Comparison of ENCODE assay signal across 26 cellular contexts in genomic region chr15:36898522-36899126, GRCh38.
A peak's percentile ranks its signal among the peaks of the same experiment; 100 is the strongest.
DNase-seq lines count a peak whose midpoint lies in the region; FAIRE-seq and TF ChIP-seq lines count a peak whose summit lies in the region.
"Had no signal": no experiment of that assay in that cellular context is flagged by ENCODE, and none has a peak within 500 bp of the region (broad histone marks: within the 10 kb centered on the region; RNA-seq: fewer than 3 reads in every experiment).

No MANE protein-coding gene starts in this region.

- no peak overlapping the region for H3K4me3 Mint-ChIP-seq in CD4-positive, alpha-beta memory T cell
- H3K4me3 Mint-ChIP-seq: activated CD4-positive, alpha-beta memory T cell treated with anti-CD3 and anti-CD28 coated beads, Interleukin-2, amount 10 ng/mL, durations not matched to agents 7 days and 5 days; activated naive CD4-positive, alpha-beta T cell treated with anti-CD3 and anti-CD28 coated beads, Interleukin-2, amount 10 ng/mL, durations not matched to agents 7 days and 5 days; activated T-helper 17 cell treated with anti-CD3 and anti-CD28 coated beads, Interleukin-2, amount 50 U/mL, for 72 hours; immature natural killer cell had no signal

- no peaks in the 10 kb centered on the region for H3K9me3 ChIP-seq in HEK293 (ENCODE audit: control insufficient read depth, insufficient read depth, low read depth, low read length)
- no peaks in the 10 kb centered on the region for H3K9me3 ChIP-seq in WERI-Rb-1 (ENCODE audit: severe bottlenecking)
- H3K9me3 ChIP-seq in iPS-18a (ENCODE audit: control insufficient read depth, low read depth, low read length), result no peaks in the 10 kb centered on the region
- no peaks in the 10 kb centered on the region for H3K9me3 ChIP-seq in CD4-positive, alpha-beta memory T cell (ENCODE audit: control insufficient read depth in 1 of 2, low read length in 2 of 2)
- H3K9me3 ChIP-seq: adrenal gland; BLaER1 treated with 17β-estradiol and CSF1 and Interleukin-3, amounts not matched to agents 10 nM and 100 nM; psoas muscle; tibial artery had no signal

- peaks cover 1 to 7% of the 10 kb centered on the region in 2 donors for H3K27me3 Mint-ChIP-seq in CD4-positive, alpha-beta memory T cell
- H3K27me3 Mint-ChIP-seq: activated CD4-positive, alpha-beta memory T cell treated with anti-CD3 and anti-CD28 coated beads, Interleukin-2, amount 10 ng/mL, durations not matched to agents 7 days and 5 days; activated naive CD4-positive, alpha-beta T cell treated with anti-CD3 and anti-CD28 coated beads, Interleukin-2, amount 10 ng/mL, durations not matched to agents 7 days and 5 days had no signal

- DNase-seq in WERI-Rb-1, result no peak
- DNase-seq in inferior parietal cortex (ENCODE audit: extremely low spot score), result no peak
- DNase-seq in GM19239 (ENCODE audit: insufficient read length, low spot score), result no peak
- no peak for DNase-seq in CD4-positive, alpha-beta memory T cell
- DNase-seq: activated CD4-positive, alpha-beta memory T cell treated with anti-CD3 and anti-CD28 coated beads, Interleukin-2, amount 10 ng/mL, durations not matched to agents 7 days and 5 days; activated CD8-positive, alpha-beta memory T cell treated with anti-CD3 and anti-CD28 coated beads, Interleukin-2, amount 50 U/mL, for 4 hours; activated naive CD4-positive, alpha-beta T cell treated with anti-CD3 and anti-CD28 coated beads, Interleukin-2, amount 10 ng/mL, durations not matched to agents 7 days and 5 days; adrenal gland; immature natural killer cell; left colon; mesenchymal stem cell; NCI-H2029; NCI-H524 treated with DMSO at 0.1 percent for 48 hours; occipital lobe; PC-3; psoas muscle; stimulated activated CD4-positive, alpha-beta T cell treated with anti-CD3 and anti-CD28 coated beads, Interleukin-4, amount 100 ng/mL, for 24 hours; T-helper 2 cell; tibial artery had no signal

- intact Hi-C loops in CD4-positive, alpha-beta memory T cell (cut with micrococcal nuclease), result no loop called here

- FAIRE-seq in GM19239 (lab: Jason Lieb, UNC), result no peak
- FAIRE-seq: GM12878 had no signal

- no peak overlapping the region for H3K27ac ChIP-seq in HEK293 (ENCODE audit: extremely low read depth, low read depth, low read length)
- 0 out of 2 replicates have a peak overlapping the region, but pooled peaks have one; percentile 7 for H3K27ac ChIP-seq in WERI-Rb-1
- no peak overlapping the region for H3K27ac ChIP-seq in iPS-18a (ENCODE audit: low read length)
- peak overlapping the region; percentile 56 for H3K27ac ChIP-seq in rectal smooth muscle tissue (ENCODE audit: low read depth, low read length)
- no peak overlapping the region for H3K27ac ChIP-seq in CD4-positive, alpha-beta memory T cell (ENCODE audit: low read depth, low read length)
- H3K27ac ChIP-seq: adrenal gland; BLaER1 treated with 17β-estradiol and CSF1 and Interleukin-3, amounts not matched to agents 10 nM and 100 nM; hepatocyte; psoas muscle; tibial artery had no signal

- peaks cover 0 to 5% (median 0%) of the 10 kb centered on the region in 8 donors for H3K9me3 Mint-ChIP-seq in CD4-positive, alpha-beta memory T cell
- H3K9me3 Mint-ChIP-seq: activated CD4-positive, alpha-beta memory T cell treated with anti-CD3 and anti-CD28 coated beads, Interleukin-2, amount 10 ng/mL, durations not matched to agents 7 days and 5 days; activated naive CD4-positive, alpha-beta T cell treated with anti-CD3 and anti-CD28 coated beads, Interleukin-2, amount 10 ng/mL, durations not matched to agents 7 days and 5 days; activated T-helper 17 cell treated with anti-CD3 and anti-CD28 coated beads, Interleukin-2, amount 50 U/mL, for 72 hours had no signal

- POLR2A ChIA-PET in HEK293 (lab: Yijun Ruan, JAX), result no interaction called here
- POLR2A ChIA-PET in CD4-positive, alpha-beta memory T cell (lab: Charles Lee; ENCODE audit: partially characterized antibody), result no interaction called here

- H3K4me3 ChIP-seq in HEK293 (ENCODE audit: low read depth, low read length) (no peak overlapping the region), WERI-Rb-1 (ENCODE audit: low read depth, low read length) (no peak overlapping the region), iPS-18a (ENCODE audit: low read length) (peak overlapping the region; percentile 31), rectal smooth muscle tissue (ENCODE audit: low read length) (no peak overlapping the region)
- H3K4me3 ChIP-seq in CD4-positive, alpha-beta memory T cell (ENCODE audit: low read length in 2 of 2), result no peak overlapping the region
- H3K4me3 ChIP-seq: adrenal gland; BLaER1 treated with 17β-estradiol and CSF1 and Interleukin-3, amounts not matched to agents 10 nM and 100 nM; GM12878; hepatocyte; psoas muscle; tibial artery had no signal

- TF ChIP-seq CTCF in HEK293 (tag by site-specific recombination; IDR thresholded peaks at IDR 0.05), result no peak
- no peak for TF ChIP-seq CTCF in WERI-Rb-1 (IDR thresholded peaks at IDR 0.05; ENCODE audit: low read depth, low read length)

- CTCF ChIA-PET in HEK293 (lab: Yijun Ruan, JAX), result no interaction called here
- CTCF ChIA-PET in CD4-positive, alpha-beta memory T cell (lab: Charles Lee; ENCODE audit: partially characterized antibody), result no interaction called here

- peaks cover 0 to 7% of the 10 kb centered on the region in 2 experiments; a peak in 1 of 3 replicates for H3K36me3 ChIP-seq in HEK293 (ENCODE audit: control insufficient read depth in 2 of 2, insufficient read depth in 1 of 2, low read length in 2 of 2)
- peaks cover 39% of the 10 kb centered on the region for H3K36me3 ChIP-seq in WERI-Rb-1
- no peaks in the 10 kb centered on the region for H3K36me3 ChIP-seq in iPS-18a (ENCODE audit: control insufficient read depth, low read depth, low read length)
- no peaks in the 10 kb centered on the region for H3K36me3 ChIP-seq in rectal smooth muscle tissue (ENCODE audit: control insufficient read depth, insufficient read depth, low read length)
- no peaks in the 10 kb centered on the region for H3K36me3 ChIP-seq in CD4-positive, alpha-beta memory T cell (ENCODE audit: insufficient read depth, low read length)
- H3K36me3 ChIP-seq: BLaER1 treated with 17β-estradiol and CSF1 and Interleukin-3, amounts not matched to agents 10 nM and 100 nM had no signal

- H3K4me1 ChIP-seq in HEK293 (ENCODE audit: control insufficient read depth, insufficient read depth, low read length) (peaks cover 15% of the 10 kb centered on the region), iPS-18a (ENCODE audit: control insufficient read depth, low read depth, low read length) (peaks cover 53% of the 10 kb centered on the region), rectal smooth muscle tissue (ENCODE audit: control insufficient read depth, insufficient read depth, low read length) (peaks cover 18% of the 10 kb centered on the region)
- no peaks in the 10 kb centered on the region for H3K4me1 ChIP-seq in CD4-positive, alpha-beta memory T cell (ENCODE audit: insufficient read depth, low read length)
- H3K4me1 ChIP-seq: BLaER1 treated with 17β-estradiol and CSF1 and Interleukin-3, amounts not matched to agents 10 nM and 100 nM; psoas muscle; tibial artery had no signal

- no peak overlapping the region for H3K9ac ChIP-seq in iPS-18a (ENCODE audit: low read length)
- no peak overlapping the region for H3K9ac ChIP-seq in rectal smooth muscle tissue (ENCODE audit: low read length)
- H3K9ac ChIP-seq: BLaER1 treated with 17β-estradiol and CSF1 and Interleukin-3, amounts not matched to agents 10 nM and 100 nM had no signal

- H3K27me3 ChIP-seq in WERI-Rb-1 (ENCODE audit: insufficient read depth, low read depth, severe bottlenecking) (no peaks in the 10 kb centered on the region), iPS-18a (ENCODE audit: control insufficient read depth, insufficient read depth, low read length) (peaks cover 17% of the 10 kb centered on the region), rectal smooth muscle tissue (ENCODE audit: control insufficient read depth, insufficient read depth, low read length) (no peaks in the 10 kb centered on the region)
- H3K27me3 ChIP-seq in CD4-positive, alpha-beta memory T cell (ENCODE audit: insufficient read depth, low read length), result no peaks in the 10 kb centered on the region
- H3K27me3 ChIP-seq: adrenal gland; BLaER1 treated with 17β-estradiol and CSF1 and Interleukin-3, amounts not matched to agents 10 nM and 100 nM; hepatocyte; tibial artery had no signal

- no peaks in the 10 kb centered on the region for H3K36me3 Mint-ChIP-seq in CD4-positive, alpha-beta memory T cell
- H3K36me3 Mint-ChIP-seq: activated naive CD4-positive, alpha-beta T cell treated with anti-CD3 and anti-CD28 coated beads, Interleukin-2, amount 10 ng/mL, durations not matched to agents 7 days and 5 days; immature natural killer cell had no signal

- no peaks in the 10 kb centered on the region for H3K4me1 Mint-ChIP-seq in CD4-positive, alpha-beta memory T cell
- H3K4me1 Mint-ChIP-seq: activated CD4-positive, alpha-beta memory T cell treated with anti-CD3 and anti-CD28 coated beads, Interleukin-2, amount 10 ng/mL, durations not matched to agents 7 days and 5 days; activated naive CD4-positive, alpha-beta T cell treated with anti-CD3 and anti-CD28 coated beads, Interleukin-2, amount 10 ng/mL, durations not matched to agents 7 days and 5 days; activated T-helper 17 cell treated with anti-CD3 and anti-CD28 coated beads, Interleukin-2, amount 50 U/mL, for 72 hours; immature natural killer cell had no signal

- no peak overlapping the region for H3K27ac Mint-ChIP-seq in CD4-positive, alpha-beta memory T cell
- H3K27ac Mint-ChIP-seq: activated CD4-positive, alpha-beta memory T cell treated with anti-CD3 and anti-CD28 coated beads, Interleukin-2, amount 10 ng/mL, durations not matched to agents 7 days and 5 days; activated naive CD4-positive, alpha-beta T cell treated with anti-CD3 and anti-CD28 coated beads, Interleukin-2, amount 10 ng/mL, durations not matched to agents 7 days and 5 days; activated T-helper 17 cell treated with anti-CD3 and anti-CD28 coated beads, Interleukin-2, amount 50 U/mL, for 72 hours; immature natural killer cell had no signal

TF ChIP-seq in HEK293, 187 proteins besides CTCF, POLR2A, EP300 and RAD21:
- TF ChIP-seq ZNF146 (tag by site-specific recombination; IDR thresholded peaks at IDR 0.05), result no peak
- TF ChIP-seq ZBTB48 (tag by site-specific recombination; IDR thresholded peaks at IDR 0.05), result peak; percentile 31; the same call in 1 of the 2 replicates

Comparison
In these comparisons a context has a peak if more than half of its experiments do, and no peak if none do; other contexts are left out.
1. H3K27ac ChIP-seq: peak in WERI-Rb-1 (single experiment) and rectal smooth muscle tissue (single experiment); none in HEK293 (single experiment), iPS-18a (single experiment) and CD4-positive, alpha-beta memory T cell (single experiment).